21 cellular contexts compared by ENCODE assay signal in the genomic region with DNA sequence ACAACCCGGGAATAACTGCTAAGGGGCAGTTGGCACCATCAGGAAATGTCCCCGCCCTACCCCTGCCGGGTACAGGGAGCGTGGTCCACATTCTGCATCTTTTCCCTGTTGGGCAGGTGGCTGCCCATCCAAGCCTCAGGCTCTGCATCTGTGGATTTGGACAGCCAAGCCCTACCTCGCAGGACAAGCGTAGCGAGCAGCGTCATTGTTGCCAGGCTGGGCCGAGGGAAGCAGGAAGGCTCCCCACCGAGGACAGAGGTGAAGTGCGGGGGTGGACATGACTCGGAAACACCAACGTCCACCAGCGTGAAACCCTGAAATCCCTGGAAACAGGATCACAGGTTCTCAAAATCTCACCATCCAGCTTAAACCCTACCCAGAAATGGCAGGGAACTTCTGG.
DNase-seq lines count a peak whose midpoint lies in the region; ATAC-seq and TF ChIP-seq lines count a peak whose summit lies in the region.
"Had no signal": no experiment of that assay in that cellular context is flagged by ENCODE, and none has a peak within 500 bp of the region (broad histone marks: within the 10 kb centered on the region; RNA-seq: fewer than 3 reads in every experiment).

No MANE protein-coding gene starts in this region.

- H3K27me3 Mint-ChIP-seq in natural killer cell treated with Interleukin-12 subunit alpha and Interleukin-12 subunit beta and Interleukin-15 and Interleukin-18, amount 100 ng/mL, for 72 hours: no peaks in the 10 kb centered on the region
- H3K27me3 Mint-ChIP-seq in natural killer cell (ENCODE audit: low read depth in 2 of 2) (no peaks in the 10 kb centered on the region), activated B cell treated with CpG ODN at 0.5 μM for 24 hours (no peaks in the 10 kb centered on the region), endodermal cell (ENCODE audit: insufficient read depth) (no peaks in the 10 kb centered on the region)
- H3K27me3 Mint-ChIP-seq: CD4-positive, alpha-beta memory T cell; naive thymus-derived CD4-positive, alpha-beta T cell had no signal

- H3K9me3 Mint-ChIP-seq in natural killer cell treated with Interleukin-12 subunit alpha and Interleukin-12 subunit beta and Interleukin-15 and Interleukin-18, amount 100 ng/mL, for 72 hours: no peaks in the 10 kb centered on the region
- no peaks in the 10 kb centered on the region for H3K9me3 Mint-ChIP-seq in natural killer cell
- H3K9me3 Mint-ChIP-seq in activated B cell treated with CpG ODN at 0.5 μM for 24 hours: no peaks in the 10 kb centered on the region
- H3K9me3 Mint-ChIP-seq in endodermal cell: no peaks in the 10 kb centered on the region
- H3K9me3 Mint-ChIP-seq: CD4-positive, alpha-beta memory T cell; naive thymus-derived CD4-positive, alpha-beta T cell had no signal

- H3K4me3 ChIP-seq in endodermal cell (ENCODE audit: low read length) (no peak overlapping the region), vagina (no peak overlapping the region)
- H3K4me3 ChIP-seq: dorsolateral prefrontal cortex, PC-9 had no signal

- POLR2A ChIA-PET in activated B cell treated with CpG ODN at 0.5 μM for 24 hours (lab: Charles Lee): interaction anchor here (0.9 to 8.0 kb wide), 18 partner anchors 10 to 217 kb away, joined by 3 to 161 read pairs (median 9); a partner anchor contains a TSS

- H3K36me3 Mint-ChIP-seq in natural killer cell treated with Interleukin-12 subunit alpha and Interleukin-12 subunit beta and Interleukin-15 and Interleukin-18, amount 100 ng/mL, for 72 hours: no peaks in the 10 kb centered on the region
- H3K36me3 Mint-ChIP-seq in natural killer cell: no peaks in the 10 kb centered on the region
- H3K36me3 Mint-ChIP-seq in activated B cell treated with CpG ODN at 0.5 μM for 24 hours (ENCODE audit: low read depth): peaks cover 25% of the 10 kb centered on the region
- peaks cover 3% of the 10 kb centered on the region for H3K36me3 Mint-ChIP-seq in endodermal cell (ENCODE audit: low read depth)

- TF ChIP-seq POLR2A in vagina (IDR thresholded peaks at IDR 0.05): no peak

- CTCF ChIA-PET in activated B cell treated with CpG ODN at 0.5 μM for 24 hours (lab: Charles Lee): interaction anchor here (0.8 to 2.4 kb wide), 4 partner anchors 43 to 218 kb away, joined by 3 to 9 read pairs (median 3); a partner anchor contains a TSS

- H3K27me3 ChIP-seq in endodermal cell (ENCODE audit: control insufficient read depth, insufficient read depth, low read length, poor library complexity, severe bottlenecking) (no peaks in the 10 kb centered on the region), vagina (no peaks in the 10 kb centered on the region)
- H3K27me3 ChIP-seq: dorsolateral prefrontal cortex had no signal

- H3K4me1 Mint-ChIP-seq in natural killer cell treated with Interleukin-12 subunit alpha and Interleukin-12 subunit beta and Interleukin-15 and Interleukin-18, amount 100 ng/mL, for 72 hours (ENCODE audit: low read depth in 2 of 2): peaks cover 33 to 40% of the 10 kb centered on the region in 2 donors
- H3K4me1 Mint-ChIP-seq in natural killer cell (peaks cover 0 to 7% of the 10 kb centered on the region in 2 donors), activated B cell treated with CpG ODN at 0.5 μM for 24 hours (peaks cover 56% of the 10 kb centered on the region), endodermal cell (peaks cover 9% of the 10 kb centered on the region)

- intact Hi-C loops in natural killer cell (cut with micrococcal nuclease) (no loop called here), activated B cell treated with CpG ODN at 0.5 μM for 24 hours (cut with micrococcal nuclease) (loop anchor here (2.0 kb wide), 4 partner anchors 88 to 218 kb away; no protein-coding TSS in a partner anchor), vagina (cut with DNase I) (no loop called here)

- no peak overlapping the region for H3K9ac ChIP-seq in endodermal cell (ENCODE audit: extremely low read depth, low read length, poor library complexity, severe bottlenecking)

- peak overlapping the region; percentile 70 to 98 for H3K27ac Mint-ChIP-seq in natural killer cell treated with Interleukin-12 subunit alpha and Interleukin-12 subunit beta and Interleukin-15 and Interleukin-18, amount 100 ng/mL, for 72 hours
- H3K27ac Mint-ChIP-seq in natural killer cell (no peak overlapping the region), activated B cell treated with CpG ODN at 0.5 μM for 24 hours (peak overlapping the region; percentile 87), endodermal cell (no peak overlapping the region)

- no peak for TF ChIP-seq CTCF in natural killer cell (IDR thresholded peaks at IDR 0.05)
- TF ChIP-seq CTCF in activated B cell treated with CpG ODN at 0.5 μM for 24 hours (IDR thresholded peaks at IDR 0.05): no peak
- TF ChIP-seq CTCF in endodermal cell (conservative IDR thresholded peaks at IDR 0.05): no peak
- TF ChIP-seq CTCF in vagina (IDR thresholded peaks at IDR 0.05): no peak

- H3K36me3 ChIP-seq in endodermal cell (ENCODE audit: control insufficient read depth, insufficient read depth, low read length) (no peaks in the 10 kb centered on the region), vagina (peaks cover 0 to 9% of the 10 kb centered on the region in 2 donors)

- WGBS in endodermal cell (ENCODE audit: insufficient coverage in 1 of 2, insufficient read length in 1 of 2), 2 experiments: 84 to 87% methylated on average over 11 to 14 of the region's 14 CpGs

- ATAC-seq in natural killer cell treated with Interleukin-12 subunit alpha and Interleukin-12 subunit beta and Interleukin-15 and Interleukin-18, amount 100 ng/mL, for 72 hours: no peak
- ATAC-seq in natural killer cell (no peak), activated B cell treated with CpG ODN at 0.5 μM for 24 hours (ENCODE audit: low read depth) (no peak), GM21515 (IDR thresholded peaks at IDR 0.05; ENCODE audit: unreplicated experiment) (no peak)

- H3K9me3 ChIP-seq in endodermal cell (ENCODE audit: control insufficient read depth, low read length): no peaks in the 10 kb centered on the region
- no peaks in the 10 kb centered on the region for H3K9me3 ChIP-seq in vagina

- H3K4me3 Mint-ChIP-seq in natural killer cell treated with Interleukin-12 subunit alpha and Interleukin-12 subunit beta and Interleukin-15 and Interleukin-18, amount 100 ng/mL, for 72 hours: no peak overlapping the region
- no peak overlapping the region for H3K4me3 Mint-ChIP-seq in natural killer cell
- peak overlapping the region; percentile 64 for H3K4me3 Mint-ChIP-seq in activated B cell treated with CpG ODN at 0.5 μM for 24 hours
- no peak overlapping the region for H3K4me3 Mint-ChIP-seq in endodermal cell
- H3K4me3 Mint-ChIP-seq: naive thymus-derived CD4-positive, alpha-beta T cell had no signal

- no peak for DNase-seq in natural killer cell treated with Interleukin-12 subunit alpha and Interleukin-12 subunit beta and Interleukin-15 and Interleukin-18, amount 100 ng/mL, for 72 hours (ENCODE audit: low spot score)
- DNase-seq in natural killer cell: no peak
- no peak for DNase-seq in activated B cell treated with CpG ODN at 0.5 μM for 24 hours
- peak; percentile 63 for DNase-seq in endodermal cell
- no peak for DNase-seq in vagina (ENCODE audit: extremely low spot score in 2 of 2)
- DNase-seq in OCI-M1 (lab: John Stamatoyannopoulos, UW): no peak
- no peak for DNase-seq in putamen (ENCODE audit: low spot score)
- DNase-seq: activated CD8-positive, alpha-beta memory T cell treated with anti-CD3 and anti-CD28 coated beads for 24 hours; activated effector memory CD4-positive, alpha-beta T cell treated with Interleukin-2 at 50 U/mL for 16 hours; CD4-positive, alpha-beta memory T cell; erythroblast; foreskin melanocyte; mesenchymal stem cell; naive thymus-derived CD4-positive, alpha-beta T cell; NCI-H1436 treated with DMSO at 0.1 percent for 48 hours; NCI-H2227 treated with DMSO at 0.1 percent for 48 hours; NCI-H82; PC-9; posterior cingulate gyrus had no signal

- no peaks in the 10 kb centered on the region for H3K4me1 ChIP-seq in endodermal cell (ENCODE audit: control insufficient read depth, insufficient read depth, low read length)
- peaks cover 23% of the 10 kb centered on the region for H3K4me1 ChIP-seq in vagina

- no peak overlapping the region for H3K27ac ChIP-seq in endodermal cell (ENCODE audit: low read depth, low read length)
- H3K27ac ChIP-seq in vagina: peak overlapping the region; percentile 24
- H3K27ac ChIP-seq: dorsolateral prefrontal cortex, PC-9 had no signal

Comparison
In these comparisons a context has a peak if more than half of its experiments do, and no peak if none do; other contexts are left out.
1. H3K27ac Mint-ChIP-seq: peak in natural killer cell treated with Interleukin-12 subunit alpha and Interleukin-12 subunit beta and Interleukin-15 and Interleukin-18, amount 100 ng/mL, for 72 hours (2 of 2) and activated B cell treated with CpG ODN at 0.5 μM for 24 hours (single experiment); none in natural killer cell (0 of 2) and endodermal cell (single experiment).